In the genomic region with DNA sequence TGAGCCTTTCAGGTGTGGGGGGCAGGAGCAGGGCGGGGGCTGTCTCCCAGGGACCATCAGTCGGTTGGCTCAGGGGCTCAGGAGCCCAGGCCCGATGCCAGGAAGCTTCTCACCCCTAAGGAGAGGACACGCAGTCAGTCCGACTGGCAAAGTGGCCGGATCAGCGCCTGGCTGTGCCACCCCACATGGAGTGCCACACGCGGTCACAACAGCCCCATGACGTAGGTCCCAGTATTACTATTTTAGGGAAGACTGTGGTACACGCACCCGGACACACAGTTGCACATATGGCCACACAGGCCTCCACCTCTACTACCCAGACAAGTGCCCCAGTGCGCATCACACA, we compare ENCODE assay signal across 9 cellular contexts. TPM values are rescaled to one million over a fixed set of nuclear protein-coding genes. Genes with fewer than 3 reads are reported as not detected.
DNase-seq lines count a peak whose midpoint lies in the region; ATAC-seq, FAIRE-seq and TF ChIP-seq lines count a peak whose summit lies in the region.
"Had no signal": no experiment of that assay in that cellular context is flagged by ENCODE, and none has a peak within 500 bp of the region (broad histone marks: within the 10 kb centered on the region; RNA-seq: fewer than 3 reads in every experiment).

No MANE protein-coding gene starts in this region.

- no peaks in the 10 kb centered on the region for H3K27me3 Mint-ChIP-seq in activated T-cell treated with anti-CD3 and anti-CD28 coated beads, Interleukin-2, amount 50 U/mL, for 4 hours (ENCODE audit: low read depth)
- peaks cover 27% of the 10 kb centered on the region for H3K27me3 Mint-ChIP-seq in astrocyte (ENCODE audit: low read depth, unreplicated experiment)

- no peak for DNase-seq in activated T-cell treated with anti-CD3 and anti-CD28 coated beads, Interleukin-2, amount 50 U/mL, for 4 hours
- DNase-seq in activated T-cell treated with anti-CD3 and anti-CD28 coated beads for 4 hours (no peak), astrocyte (ENCODE audit: low read depth) (no peak), left lobe of liver (ENCODE audit: low spot score) (peak; percentile 45), upper lobe of right lung (peak; percentile 59), sciatic nerve (ENCODE audit: low spot score) (no peak), D721Med (ENCODE audit: insufficient read length, low spot score) (no peak)

- H3K9me3 Mint-ChIP-seq in activated T-cell treated with anti-CD3 and anti-CD28 coated beads, Interleukin-2, amount 50 U/mL, for 4 hours: no peaks in the 10 kb centered on the region
- peaks cover 5% of the 10 kb centered on the region for H3K9me3 Mint-ChIP-seq in astrocyte (ENCODE audit: unreplicated experiment)

- peak overlapping the region; percentile 76 for H3K9ac ChIP-seq in astrocyte (ENCODE audit: low read length)

- H3K36me3 Mint-ChIP-seq in activated T-cell treated with anti-CD3 and anti-CD28 coated beads, Interleukin-2, amount 50 U/mL, for 4 hours (ENCODE audit: insufficient read depth): no peaks in the 10 kb centered on the region
- no peaks in the 10 kb centered on the region for H3K36me3 Mint-ChIP-seq in astrocyte (ENCODE audit: low read depth, unreplicated experiment)

- peak overlapping the region; percentile 85 for H3K4me3 Mint-ChIP-seq in activated T-cell treated with anti-CD3 and anti-CD28 coated beads, Interleukin-2, amount 50 U/mL, for 4 hours
- H3K4me3 Mint-ChIP-seq in astrocyte (ENCODE audit: unreplicated experiment): peak overlapping the region; percentile 87

- H3K9me3 ChIP-seq in astrocyte (ENCODE audit: insufficient read depth, low read depth, low read length): peaks cover 4% of the 10 kb centered on the region
- H3K9me3 ChIP-seq in upper lobe of right lung: no peaks in the 10 kb centered on the region

- no peak overlapping the region for H3K27ac ChIP-seq in astrocyte (ENCODE audit: low read depth, low read length)
- H3K27ac ChIP-seq in upper lobe of right lung: no peak overlapping the region

- peak overlapping the region; percentile 94 for H2AFZ ChIP-seq in astrocyte (ENCODE audit: low read depth, low read length)

- intact Hi-C loops in upper lobe of right lung (cut with DNase I): no loop called here
- intact Hi-C loops in sciatic nerve (cut with DNase I): no loop called here

- H3K4me2 ChIP-seq in astrocyte (ENCODE audit: low read length): peak overlapping the region; percentile 98

- H3K4me1 Mint-ChIP-seq in activated T-cell treated with anti-CD3 and anti-CD28 coated beads, Interleukin-2, amount 50 U/mL, for 4 hours (ENCODE audit: low read depth): peaks cover 5% of the 10 kb centered on the region
- no peaks in the 10 kb centered on the region for H3K4me1 Mint-ChIP-seq in astrocyte (ENCODE audit: low read depth, unreplicated experiment)

- no peaks in the 10 kb centered on the region for H3K36me3 ChIP-seq in astrocyte (ENCODE audit: insufficient read depth, low read length)
- H3K36me3 ChIP-seq in upper lobe of right lung: no peaks in the 10 kb centered on the region

- H3K27ac Mint-ChIP-seq in astrocyte (ENCODE audit: unreplicated experiment): no peak overlapping the region

- H3K27me3 ChIP-seq in astrocyte (ENCODE audit: insufficient read depth, low read length): no peaks in the 10 kb centered on the region
- H3K27me3 ChIP-seq in upper lobe of right lung: no peaks in the 10 kb centered on the region

- no peaks in the 10 kb centered on the region for H4K20me1 ChIP-seq in astrocyte (ENCODE audit: insufficient read depth, low read length)

- peak overlapping the region; percentile 63 for H3K4me3 ChIP-seq in astrocyte (ENCODE audit: insufficient read depth, low read depth, low read length)
- peak overlapping the region; percentile 80 for H3K4me3 ChIP-seq in upper lobe of right lung

- ATAC-seq in activated T-cell treated with anti-CD3 and anti-CD28 coated beads, Interleukin-2, amount 50 U/mL, for 4 hours: no peak
- no peak for ATAC-seq in left lobe of liver
- no peak for ATAC-seq in upper lobe of right lung
- ATAC-seq in sciatic nerve: no peak
- ATAC-seq in HG03039 (IDR thresholded peaks at IDR 0.05; ENCODE audit: unreplicated experiment): no peak

- H3K79me2 ChIP-seq in astrocyte (ENCODE audit: insufficient read depth, low read length): no peaks in the 10 kb centered on the region

- H3K4me1 ChIP-seq in astrocyte (ENCODE audit: insufficient read depth, low read length): peaks cover 13% of the 10 kb centered on the region
- H3K4me1 ChIP-seq in upper lobe of right lung: peaks cover 7% of the 10 kb centered on the region

- TF ChIP-seq CTCF in astrocyte (IDR thresholded peaks at IDR 0.05; ENCODE audit: insufficient read depth, low read depth, low read length): no peak
- TF ChIP-seq CTCF in upper lobe of right lung (IDR thresholded peaks at IDR 0.05): no peak
- TF ChIP-seq CTCF in D721Med (IDR thresholded peaks at IDR 0.05; ENCODE audit: insufficient read depth, missing control alignments): no peak

- FAIRE-seq in astrocyte (lab: Jason Lieb, UNC) (no peak), D721Med (lab: Jason Lieb, UNC) (no peak)
- FAIRE-seq: G401.6 had no signal

RNA-seq across cellular contexts. Expression of a gene that starts 29.3 kb away (rescaled TPM):
- under 1 TPM; 0.19 to 0.40 (median 0.38) TPM for total RNA-seq in activated T-cell treated with anti-CD3 and anti-CD28 coated beads, Interleukin-2, amount 50 U/mL, for 4 hours
- total RNA-seq in astrocyte (0.36 and 0.61 TPM in 2 replicates), left lobe of liver (38.3 TPM), upper lobe of right lung (6.1 TPM), sciatic nerve (6.3 TPM)

Comparison
In these comparisons a context has a peak if more than half of its experiments do, and no peak if none do; other contexts are left out.
1. DNase-seq: peak in left lobe of liver (single experiment) and upper lobe of right lung (single experiment); none in activated T-cell treated with anti-CD3 and anti-CD28 coated beads, Interleukin-2, amount 50 U/mL, for 4 hours (single experiment), activated T-cell treated with anti-CD3 and anti-CD28 coated beads for 4 hours (single experiment), astrocyte (single experiment), sciatic nerve (single experiment) and D721Med (single experiment).